ENCODE assay signal across 1 cellular context in the genomic region with DNA sequence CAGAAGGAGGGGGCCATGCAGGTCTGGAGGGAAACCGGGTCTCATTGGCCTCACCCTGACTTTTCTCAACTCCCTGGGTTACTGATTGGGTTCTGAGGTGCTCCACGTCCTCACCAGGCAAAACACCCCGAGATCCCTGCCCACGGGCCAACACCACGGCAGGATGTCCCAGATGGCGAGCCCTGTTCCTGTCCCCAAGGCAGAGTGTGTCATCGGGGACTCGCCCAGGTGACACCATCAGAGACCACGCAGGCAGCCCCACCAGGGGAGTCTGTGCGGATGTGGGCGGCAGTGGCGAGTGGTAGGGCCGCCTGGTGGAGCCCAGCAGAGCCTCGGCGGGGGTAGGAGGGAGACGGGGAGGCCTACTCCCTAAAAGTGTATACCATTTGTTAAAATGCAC.
TF ChIP-seq lines count a peak whose summit lies in the region.

No MANE protein-coding gene starts in this region.

TF ChIP-seq in H1, 55 proteins besides CTCF, POLR2A, EP300 and RAD21:
- TF ChIP-seq SIN3A (conservative IDR thresholded peaks at IDR 0.05 in 1 of 2, IDR thresholded peaks at IDR 0.05 in 1 of 2; ENCODE audit: low read depth in 1 of 2, low read length in 2 of 2) (no peak), RNF2 (IDR thresholded peaks at IDR 0.05; ENCODE audit: borderline replicate concordance, low read depth, low read length, missing control alignments, poor library complexity, severe bottlenecking) (no peak), SP4 (IDR thresholded peaks at IDR 0.05; ENCODE audit: low read length) (no peak), SIRT6 (IDR thresholded peaks at IDR 0.05; ENCODE audit: low read length) (no peak), NANOG (IDR thresholded peaks at IDR 0.05; ENCODE audit: insufficient read depth, low read depth, low read length, poor library complexity, severe bottlenecking) (no peak), RFX5 (IDR thresholded peaks at IDR 0.05; ENCODE audit: borderline replicate concordance, low read depth, low read length) (no peak), TAF1 (IDR thresholded peaks at IDR 0.05; ENCODE audit: low read depth, low read length) (no peak), ZNF274 (IDR thresholded peaks at IDR 0.05; ENCODE audit: borderline replicate concordance, extremely low read depth, low read length) (no peak)
- TF ChIP-seq, protein P1, sequence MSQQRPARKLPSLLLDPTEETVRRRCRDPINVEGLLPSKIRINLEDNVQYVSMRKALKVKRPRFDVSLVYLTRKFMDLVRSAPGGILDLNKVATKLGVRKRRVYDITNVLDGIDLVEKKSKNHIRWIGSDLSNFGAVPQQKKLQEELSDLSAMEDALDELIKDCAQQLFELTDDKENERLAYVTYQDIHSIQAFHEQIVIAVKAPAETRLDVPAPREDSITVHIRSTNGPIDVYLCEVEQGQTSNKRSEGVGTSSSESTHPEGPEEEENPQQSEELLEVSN (IDR thresholded peaks at IDR 0.05) = no peak
- TF ChIP-seq, protein P2, sequence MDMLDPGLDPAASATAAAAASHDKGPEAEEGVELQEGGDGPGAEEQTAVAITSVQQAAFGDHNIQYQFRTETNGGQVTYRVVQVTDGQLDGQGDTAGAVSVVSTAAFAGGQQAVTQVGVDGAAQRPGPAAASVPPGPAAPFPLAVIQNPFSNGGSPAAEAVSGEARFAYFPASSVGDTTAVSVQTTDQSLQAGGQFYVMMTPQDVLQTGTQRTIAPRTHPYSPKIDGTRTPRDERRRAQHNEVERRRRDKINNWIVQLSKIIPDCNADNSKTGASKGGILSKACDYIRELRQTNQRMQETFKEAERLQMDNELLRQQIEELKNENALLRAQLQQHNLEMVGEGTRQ (IDR thresholded peaks at IDR 0.05; ENCODE audit: low read length) = no peak
